In genomic region chr10:52566471-52567246, GRCh38 we compare ENCODE assay signal across 9 cellular contexts.
DNase-seq lines count a peak whose midpoint lies in the region; ATAC-seq and TF ChIP-seq lines count a peak whose summit lies in the region.
"Had no signal": no experiment of that assay in that cellular context is flagged by ENCODE, and none has a peak within 500 bp of the region (broad histone marks: within the 10 kb centered on the region; RNA-seq: fewer than 3 reads in every experiment).

No MANE protein-coding gene starts in this region.

- peaks cover 26% of the 10 kb centered on the region for H3K9me3 Mint-ChIP-seq in stimulated activated effector memory CD8-positive, alpha-beta T cell treated with anti-CD3 and anti-CD28 coated beads, Interleukin-12 subunit alpha, Interleukin-12 subunit beta, amount 100 ng/mL, for 72 hours

- no peak overlapping the region for H3K27ac ChIP-seq in C4-2B
- H3K27ac ChIP-seq: SK-N-MC had no signal

- H3K36me3 Mint-ChIP-seq in stimulated activated effector memory CD8-positive, alpha-beta T cell treated with anti-CD3 and anti-CD28 coated beads, Interleukin-12 subunit alpha, Interleukin-12 subunit beta, amount 100 ng/mL, for 72 hours = no peaks in the 10 kb centered on the region

- no peak overlapping the region for H3K4me3 Mint-ChIP-seq in stimulated activated effector memory CD8-positive, alpha-beta T cell treated with anti-CD3 and anti-CD28 coated beads, Interleukin-12 subunit alpha, Interleukin-12 subunit beta, amount 100 ng/mL, for 72 hours

- H3K27ac Mint-ChIP-seq in stimulated activated effector memory CD8-positive, alpha-beta T cell treated with anti-CD3 and anti-CD28 coated beads, Interleukin-12 subunit alpha, Interleukin-12 subunit beta, amount 100 ng/mL, for 72 hours = no peak overlapping the region

- H3K4me1 Mint-ChIP-seq in stimulated activated effector memory CD8-positive, alpha-beta T cell treated with anti-CD3 and anti-CD28 coated beads, Interleukin-12 subunit alpha, Interleukin-12 subunit beta, amount 100 ng/mL, for 72 hours = no peaks in the 10 kb centered on the region

- DNase-seq in left kidney (ENCODE audit: low read depth, low spot score) = peak; percentile 46
- DNase-seq in stimulated activated effector memory CD8-positive, alpha-beta T cell treated with anti-CD3 and anti-CD28 coated beads, Interleukin-12 subunit alpha, Interleukin-12 subunit beta, amount 100 ng/mL, for 72 hours (ENCODE audit: low spot score in 2 of 2) = no peak
- DNase-seq in activated T-cell treated with anti-CD3 and anti-CD28 coated beads, Interleukin-2, amount 50 U/mL, for 48 hours = no peak
- no peak for DNase-seq in activated CD8-positive, alpha-beta memory T cell treated with anti-CD3 and anti-CD28 coated beads, Interleukin-2, amount 50 U/mL, for 4 hours

- peak; percentile 84 for TF ChIP-seq CTCF in C4-2B (conservative IDR thresholded peaks at IDR 0.05)
- TF ChIP-seq CTCF in WI38 (IDR thresholded peaks at IDR 0.05; ENCODE audit: low read depth, low read length) = peak; percentile 35; the same call in 1 of the 2 replicates

- H3K4me3 ChIP-seq in WI38 (ENCODE audit: low read depth, low read length) = 0 out of 2 replicates have a peak overlapping the region, but pooled peaks have one; percentile 11
- H3K4me3 ChIP-seq: SK-N-MC had no signal

- ATAC-seq in HG03432 (IDR thresholded peaks at IDR 0.05; ENCODE audit: unreplicated experiment) (peak; percentile 43), GM21526 (IDR thresholded peaks at IDR 0.05; ENCODE audit: low FRiP score, unreplicated experiment) (no peak)
- no peak for ATAC-seq in stimulated activated effector memory CD8-positive, alpha-beta T cell treated with anti-CD3 and anti-CD28 coated beads, Interleukin-12 subunit alpha, Interleukin-12 subunit beta, amount 100 ng/mL, for 72 hours
